19 cellular contexts compared by ENCODE assay signal in the genomic region with DNA sequence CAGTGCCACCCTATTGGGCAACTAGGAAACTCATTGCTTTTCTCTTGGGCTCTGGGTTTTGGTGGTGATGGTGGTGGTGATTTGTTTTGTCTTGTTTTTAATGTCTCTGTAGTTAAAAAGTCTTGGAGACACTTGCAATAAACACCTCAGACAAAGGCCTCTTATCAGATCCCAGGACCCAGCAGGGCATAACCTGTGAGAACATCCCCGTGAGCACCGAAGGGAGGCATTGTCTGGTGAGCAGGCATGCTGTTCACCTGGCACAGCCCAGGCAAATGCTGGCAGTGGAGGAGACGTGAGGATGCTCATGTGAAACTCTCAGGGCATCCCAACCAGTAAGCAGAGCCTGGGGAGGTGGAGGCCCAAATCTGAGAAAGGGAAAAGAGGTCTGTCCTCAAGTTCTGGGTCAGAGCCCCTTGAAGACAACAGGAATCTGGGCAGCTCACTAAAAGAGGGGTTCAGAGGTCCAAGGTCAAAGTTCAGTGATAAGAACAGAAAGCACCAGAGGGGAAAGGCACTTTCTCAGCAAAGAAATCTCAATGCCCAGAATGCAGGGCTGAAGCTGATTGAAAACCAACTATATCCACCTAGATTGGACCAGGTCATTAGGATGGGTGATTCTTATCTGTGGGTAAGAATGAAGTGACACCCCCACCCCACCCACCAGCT. TPM values are rescaled to one million over a fixed set of nuclear protein-coding genes. Genes with fewer than 3 reads are reported as not detected.
DNase-seq lines count a peak whose midpoint lies in the region; ATAC-seq, FAIRE-seq and TF ChIP-seq lines count a peak whose summit lies in the region.
"Had no signal": no experiment of that assay in that cellular context is flagged by ENCODE, and none has a peak within 500 bp of the region (broad histone marks: within the 10 kb centered on the region; RNA-seq: fewer than 3 reads in every experiment).

No MANE protein-coding gene starts in this region.

- peaks cover 3% of the 10 kb centered on the region for H3K36me3 Mint-ChIP-seq in chondrocyte (ENCODE audit: low read depth)

- FAIRE-seq in kidney (lab: Jason Lieb, UNC): no peak

- no peak overlapping the region for H4K8ac ChIP-seq in mesendoderm (ENCODE audit: low read depth, low read length)

- TF ChIP-seq POLR2A in body of pancreas (IDR thresholded peaks at IDR 0.05): no peak

- POLR2A ChIA-PET in PC-3 (lab: Charles Lee; ENCODE audit: unreplicated experiment): interaction anchor here (0.6 kb wide), 1 partner anchor 19 kb away, joined by 3 read pairs; no protein-coding TSS in a partner anchor

- no peak overlapping the region for H3K56ac ChIP-seq in mesendoderm (ENCODE audit: low read length)

- no peak overlapping the region for H3K27ac Mint-ChIP-seq in chondrocyte (ENCODE audit: unreplicated experiment)
- H3K27ac Mint-ChIP-seq: HFFc6 had no signal

- H3K4me3 ChIP-seq in PC-3 (ENCODE audit: low read length) (no peak overlapping the region), body of pancreas (no peak overlapping the region), mesendoderm (ENCODE audit: low read length) (no peak overlapping the region), kidney (ENCODE audit: low read length in 2 of 2) (no peak overlapping the region)

- H3K4me1 ChIP-seq in PC-3 (ENCODE audit: insufficient read depth, low read length) (peaks cover 32% of the 10 kb centered on the region), body of pancreas (peaks cover 52% of the 10 kb centered on the region), mesendoderm (ENCODE audit: control insufficient read depth, low read depth, low read length) (no peaks in the 10 kb centered on the region), kidney (ENCODE audit: control insufficient read depth in 1 of 2, insufficient read depth in 1 of 2, low read depth in 1 of 2, low read length in 2 of 2) (no peaks in the 10 kb centered on the region)

- DNase-seq in PC-3: no peak
- no peak for DNase-seq in body of pancreas
- DNase-seq in mesendoderm: peak; percentile 37
- no peak for DNase-seq in HK-2 (ENCODE audit: unreplicated experiment)
- DNase-seq in chondrocyte (ENCODE audit: low spot score): no peak
- no peak for DNase-seq in kidney
- no peak for DNase-seq in NCI-H1105 (lab: John Stamatoyannopoulos, UW)
- DNase-seq: C1 segment of cervical spinal cord; DMS 273 treated with DMSO at 0.1 percent for 48 hours; DND-41; H7; NCI-H1105 treated with DMSO at 0.1 percent for 48 hours; NCI-H1694; NCI-H2081 treated with DMSO at 0.1 percent for 48 hours; NCI-H446 treated with DMSO at 0.1 percent for 48 hours; NK-92 treated with Interleukin-12 subunit alpha and Interleukin-12 subunit beta, amount 100 ng/mL, for 24 hours; Right ventricle myocardium superior had no signal

- TF ChIP-seq CTCF in PC-3 (conservative IDR thresholded peaks at IDR 0.05; ENCODE audit: low read depth, low read length) (no peak), body of pancreas (IDR thresholded peaks at IDR 0.05) (no peak), chondrocyte (IDR thresholded peaks at IDR 0.05) (no peak), kidney (IDR thresholded peaks at IDR 0.05; ENCODE audit: borderline replicate concordance, extremely low read depth, insufficient read depth) (no peak)

- H3F3A ChIP-seq in PC-3 (ENCODE audit: low read length, unreplicated experiment): no peaks in the 10 kb centered on the region

- H3K9me3 ChIP-seq in PC-3 (ENCODE audit: low read length): no peaks in the 10 kb centered on the region
- no peaks in the 10 kb centered on the region for H3K9me3 ChIP-seq in body of pancreas
- no peaks in the 10 kb centered on the region for H3K9me3 ChIP-seq in kidney (ENCODE audit: control insufficient read depth in 1 of 2, low read length in 2 of 2)

- H2AK5ac ChIP-seq in mesendoderm (ENCODE audit: low read length): no peak overlapping the region

- 80 to 83% methylated on average over 3 of the region's 3 CpGs for WGBS in body of pancreas, 2 donors
- WGBS in mesendoderm (ENCODE audit: extremely low coverage, insufficient coverage, low lambda C conversion rate): no CpG with 5 or more reads among the region's 3 CpGs

- H3K4me1 Mint-ChIP-seq in chondrocyte (ENCODE audit: low read depth): peaks cover 24% of the 10 kb centered on the region

- no peak overlapping the region for H2BK5ac ChIP-seq in mesendoderm (ENCODE audit: low read length)

- no peak overlapping the region for H3K4ac ChIP-seq in mesendoderm (ENCODE audit: low read depth, low read length)

- H3K27me3 ChIP-seq in PC-3 (ENCODE audit: low read length) (no peaks in the 10 kb centered on the region), body of pancreas (no peaks in the 10 kb centered on the region), mesendoderm (ENCODE audit: insufficient read depth, low read length, poor library complexity) (no peaks in the 10 kb centered on the region)

- peaks cover 2% of the 10 kb centered on the region for H3K9me3 Mint-ChIP-seq in chondrocyte (ENCODE audit: low read depth)
- H3K9me3 Mint-ChIP-seq: HFFc6 had no signal

- ATAC-seq in PC-3: no peak
- ATAC-seq in body of pancreas: no peak

- H2BK15ac ChIP-seq in mesendoderm (replicated peaks; ENCODE audit: low read depth): no peak overlapping the region

- CTCF ChIA-PET in PC-3 (lab: Charles Lee): no interaction called here

- H3K9me2 ChIP-seq in PC-3 (replicated peaks; ENCODE audit: low read length): no peaks in the 10 kb centered on the region

- H3K23ac ChIP-seq in mesendoderm (ENCODE audit: low read length): no peak overlapping the region

- no peak overlapping the region for H3K4me2 ChIP-seq in PC-3 (ENCODE audit: low read length)
- no peak overlapping the region for H3K4me2 ChIP-seq in mesendoderm (ENCODE audit: low read length)

- no peaks in the 10 kb centered on the region for H3K79me1 ChIP-seq in mesendoderm (ENCODE audit: low read length)

- no peak overlapping the region for H2AFZ ChIP-seq in PC-3 (ENCODE audit: low read length)

- H4K5ac ChIP-seq in mesendoderm (ENCODE audit: low read length): no peak overlapping the region

- H3K18ac ChIP-seq in mesendoderm (ENCODE audit: low read length): no peak overlapping the region

- H3K79me2 ChIP-seq in PC-3 (ENCODE audit: low read length): no peaks in the 10 kb centered on the region
- H3K79me2 ChIP-seq in mesendoderm (ENCODE audit: control insufficient read depth, insufficient read depth, low read length): no peaks in the 10 kb centered on the region

- no peak overlapping the region for H2BK120ac ChIP-seq in mesendoderm (ENCODE audit: low read depth, low read length)

- no peaks in the 10 kb centered on the region for H4K20me1 ChIP-seq in PC-3 (ENCODE audit: low read length)

- H3K27ac ChIP-seq in PC-3 (ENCODE audit: low read length): peak overlapping the region; percentile 25; the same call in 1 of the 2 replicates
- peak overlapping the region; percentile 24 to 78 (median 56) for H3K27ac ChIP-seq in body of pancreas
- no peak overlapping the region for H3K27ac ChIP-seq in mesendoderm (ENCODE audit: low read depth, low read length)
- H3K27ac ChIP-seq in kidney (ENCODE audit: low read depth in 2 of 2, low read length in 2 of 2): no peak overlapping the region

- intact Hi-C loops in PC-3 (cut with micrococcal nuclease): no loop called here
- intact Hi-C loops in body of pancreas (cut with DNase I): no loop called here
- intact Hi-C loops in kidney (cut with DNase I): no loop called here

- no peak overlapping the region for H3K4me3 Mint-ChIP-seq in chondrocyte (ENCODE audit: unreplicated experiment)
- H3K4me3 Mint-ChIP-seq: HFFc6 had no signal

- peaks cover 2% of the 10 kb centered on the region for H3K27me3 Mint-ChIP-seq in chondrocyte (ENCODE audit: low read depth)

- H3K9ac ChIP-seq in PC-3 (ENCODE audit: low read length) (no peak overlapping the region), mesendoderm (ENCODE audit: low read length) (no peak overlapping the region), kidney (ENCODE audit: low read length in 2 of 2) (no peak overlapping the region)

- BruUV-seq in PC-3 (replicated peaks; lab: Mats Ljungman, UMichigan): TSS peak; percentile 51

- no peaks in the 10 kb centered on the region for H3K36me3 ChIP-seq in PC-3 (ENCODE audit: low read depth, low read length)
- H3K36me3 ChIP-seq in body of pancreas (replicated peaks in 1 of 2; ENCODE audit: insufficient read depth in 1 of 2, low read depth in 2 of 2): no peaks in the 10 kb centered on the region
- H3K36me3 ChIP-seq in mesendoderm (ENCODE audit: control insufficient read depth, insufficient read depth, low read length): no peaks in the 10 kb centered on the region
- H3K36me3 ChIP-seq in kidney (ENCODE audit: control insufficient read depth in 1 of 2, insufficient read depth in 2 of 2, low read length in 2 of 2): no peaks in the 10 kb centered on the region

RNA-seq across cellular contexts. Expression of gene C2CD4B, which starts 27.7 kb away (rescaled TPM):
- total RNA-seq in PC-3 (2014; rRNA removed) (not detected in 2 replicates), body of pancreas (100 to 1,000 TPM in 1 of 2 donors, 10 to 100 TPM in 1; 75.8 to 142 TPM), chondrocyte (0.17 TPM in 1 of 3 replicates, not detected in the others), kidney (4.2 TPM)
- 0.42 TPM for polyA plus RNA-seq in mesendoderm (2013, experiment 1 of 2)
- polyA plus RNA-seq in mesendoderm (2013, experiment 2 of 2): 0.29 TPM
- polyA plus RNA-seq in kidney (ENCODE audit: insufficient read depth, low read depth, low replicate concordance): 0.26 TPM
- total RNA-seq: G401, HFFc6 had no signal

Comparison
In these comparisons a context has a peak if more than half of its experiments do, and no peak if none do; other contexts are left out.
1. H3K27ac ChIP-seq: peak in PC-3 (single experiment) and body of pancreas (4 of 4); none in mesendoderm (single experiment) and kidney (0 of 2).
2. RNA of gene C2CD4B, which starts 27.7 kb away (total RNA-seq): 75.8 to 142 TPM in body of pancreas; 4.2 TPM in kidney (single experiment), 0.17 TPM in chondrocyte and not detected in PC-3; every median in the first group is over 10 times any median in the second.